In the genomic region with DNA sequence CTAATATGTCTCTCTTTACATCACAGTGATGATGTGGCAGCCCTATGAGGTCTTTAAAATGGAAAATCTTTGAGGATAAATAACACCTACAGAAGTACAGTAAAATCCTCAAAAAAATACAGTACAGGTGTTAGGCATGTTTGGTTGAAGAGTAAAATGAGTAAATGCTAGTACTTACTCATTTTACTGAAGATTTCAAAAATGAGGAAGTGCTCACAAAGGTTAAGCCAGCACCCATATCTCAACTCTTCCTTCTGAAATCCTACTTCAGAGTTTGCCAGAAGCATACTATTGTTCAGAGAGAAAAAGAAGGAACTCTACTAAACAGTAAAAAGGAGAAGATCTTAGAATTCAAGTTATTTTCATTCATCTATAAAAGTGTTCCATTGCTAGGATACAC, we compare ENCODE assay signal across 10 cellular contexts.
DNase-seq lines count a peak whose midpoint lies in the region; ATAC-seq, FAIRE-seq and TF ChIP-seq lines count a peak whose summit lies in the region.
"Had no signal": no experiment of that assay in that cellular context is flagged by ENCODE, and none has a peak within 500 bp of the region (broad histone marks: within the 10 kb centered on the region; RNA-seq: fewer than 3 reads in every experiment).

No MANE protein-coding gene starts in this region.

- H4K8ac ChIP-seq in neuronal stem cell (ENCODE audit: low read depth, low read length), result no peak overlapping the region

- H2BK15ac ChIP-seq in neuronal stem cell (ENCODE audit: low read length), result no peak overlapping the region

- no peak overlapping the region for H3K23ac ChIP-seq in neuronal stem cell (ENCODE audit: low read depth, low read length, poor library complexity)

- H3K18ac ChIP-seq in neuronal stem cell (ENCODE audit: low read length), result no peak overlapping the region

- peaks cover 41% of the 10 kb centered on the region for H3K27me3 Mint-ChIP-seq in activated T-helper 1 cell treated with anti-CD3 and anti-CD28 coated beads, Interleukin-12 subunit alpha, Interleukin-12 subunit beta, Interleukin-2, Interleukin-4 antibody, amounts not matched to agents 30 ng/mL and 10 ng/mL and 1 ng/mL, durations not matched to agents 14 hours and 24 hours and 36 hours (ENCODE audit: insufficient read depth)
- no peaks in the 10 kb centered on the region for H3K27me3 Mint-ChIP-seq in osteocyte (ENCODE audit: unreplicated experiment)

- no peak overlapping the region for H3K4ac ChIP-seq in neuronal stem cell (ENCODE audit: low read length)

- no peaks in the 10 kb centered on the region for H3K9me3 Mint-ChIP-seq in activated T-helper 1 cell treated with anti-CD3 and anti-CD28 coated beads, Interleukin-12 subunit alpha, Interleukin-12 subunit beta, Interleukin-2, Interleukin-4 antibody, amounts not matched to agents 30 ng/mL and 10 ng/mL and 1 ng/mL, durations not matched to agents 14 hours and 24 hours and 36 hours
- no peaks in the 10 kb centered on the region for H3K9me3 Mint-ChIP-seq in osteocyte (ENCODE audit: unreplicated experiment)

- H3K27me3 ChIP-seq in neuronal stem cell (ENCODE audit: control insufficient read depth in 3 of 3, insufficient read depth in 3 of 3, low read depth in 1 of 3, low read length in 3 of 3) (no peaks in the 10 kb centered on the region), pancreas (no peaks in the 10 kb centered on the region)
- H3K27me3 ChIP-seq: thyroid gland had no signal

- H3K9me3 ChIP-seq in neuronal stem cell (replicated peaks in 1 of 2; ENCODE audit: control insufficient read depth in 2 of 2, insufficient read depth in 1 of 2, low read depth in 1 of 2, low read length in 2 of 2), result peaks cover 0 to 12% of the 10 kb centered on the region in 2 donors
- H3K9me3 ChIP-seq in pancreas, result no peaks in the 10 kb centered on the region
- H3K9me3 ChIP-seq: thyroid gland had no signal

- H3K4me3 Mint-ChIP-seq in activated T-helper 1 cell treated with anti-CD3 and anti-CD28 coated beads, Interleukin-12 subunit alpha, Interleukin-12 subunit beta, Interleukin-2, Interleukin-4 antibody, amounts not matched to agents 30 ng/mL and 10 ng/mL and 1 ng/mL, durations not matched to agents 14 hours and 24 hours and 36 hours, result peak overlapping the region; percentile 84
- H3K4me3 Mint-ChIP-seq in osteocyte (ENCODE audit: unreplicated experiment), result no peak overlapping the region

- in situ Hi-C loops in GM13977 (cut with MboI; ENCODE audit: low pct_unique_long_range_greater_than_20kb, low sequenced_read_pairs, unreplicated experiment), result no loop called here

- H3K4me2 ChIP-seq in neuronal stem cell (ENCODE audit: insufficient read depth, low read length, poor library complexity, severe bottlenecking), result no peak overlapping the region

- H3K36me3 Mint-ChIP-seq in activated T-helper 1 cell treated with anti-CD3 and anti-CD28 coated beads, Interleukin-12 subunit alpha, Interleukin-12 subunit beta, Interleukin-2, Interleukin-4 antibody, amounts not matched to agents 30 ng/mL and 10 ng/mL and 1 ng/mL, durations not matched to agents 14 hours and 24 hours and 36 hours (ENCODE audit: low read depth), result peaks cover 18% of the 10 kb centered on the region
- peaks cover 53% of the 10 kb centered on the region for H3K36me3 Mint-ChIP-seq in osteocyte (ENCODE audit: unreplicated experiment)

- peaks cover 22% of the 10 kb centered on the region for H3K4me1 Mint-ChIP-seq in activated T-helper 1 cell treated with anti-CD3 and anti-CD28 coated beads, Interleukin-12 subunit alpha, Interleukin-12 subunit beta, Interleukin-2, Interleukin-4 antibody, amounts not matched to agents 30 ng/mL and 10 ng/mL and 1 ng/mL, durations not matched to agents 14 hours and 24 hours and 36 hours (ENCODE audit: low read depth)
- H3K4me1 Mint-ChIP-seq in osteocyte (ENCODE audit: unreplicated experiment), result peaks cover 68% of the 10 kb centered on the region

- H3K27ac ChIP-seq in neuronal stem cell (replicated peaks; ENCODE audit: low read length) (no peak overlapping the region), pancreas (no peak overlapping the region)

- H3K4me3 ChIP-seq in neuronal stem cell (ENCODE audit: low read length in 2 of 2) (no peak overlapping the region), pancreas (no peak overlapping the region)
- H3K4me3 ChIP-seq: thyroid gland had no signal

- DNase-seq in GM13977 (ENCODE audit: low spot score) (peak; percentile 35), osteocyte (ENCODE audit: extremely low spot score, unreplicated experiment) (no peak), neuronal stem cell (ENCODE audit: low spot score) (no peak), 8988T (no peak), pancreas (no peak)
- no peak for DNase-seq in activated T-helper 1 cell treated with anti-CD3 and anti-CD28 coated beads, Interleukin-12 subunit alpha, Interleukin-12 subunit beta, Interleukin-2, Interleukin-4 antibody, amounts not matched to agents 30 ng/mL and 10 ng/mL and 1 ng/mL, durations not matched to agents 14 hours and 24 hours and 36 hours (ENCODE audit: low spot score)
- DNase-seq: PC-3, thyroid gland had no signal

- no peak for FAIRE-seq in pancreas (lab: Jason Lieb, UNC)

- H3K14ac ChIP-seq in neuronal stem cell (ENCODE audit: low read length), result no peak overlapping the region

- no peak overlapping the region for H4K91ac ChIP-seq in neuronal stem cell (ENCODE audit: low read depth, low read length, poor library complexity)

- H3K36me3 ChIP-seq in neuronal stem cell (replicated peaks in 1 of 2; ENCODE audit: control insufficient read depth in 2 of 2, insufficient read depth in 2 of 2, low read length in 2 of 2) (peaks cover 17 to 86% of the 10 kb centered on the region in 2 donors), pancreas (no peaks in the 10 kb centered on the region)

- H2BK5ac ChIP-seq in neuronal stem cell (ENCODE audit: low read length), result no peak overlapping the region

- H2BK12ac ChIP-seq in neuronal stem cell (ENCODE audit: low read length), result no peak overlapping the region

- ATAC-seq in HG02798 (IDR thresholded peaks at IDR 0.05; ENCODE audit: poor library complexity, unreplicated experiment) (peak; percentile 32), pancreas (no peak), GM18502 (IDR thresholded peaks at IDR 0.05; ENCODE audit: poor library complexity, unreplicated experiment) (no peak)
- ATAC-seq: PC-3 had no signal

- H3K79me1 ChIP-seq in neuronal stem cell (ENCODE audit: low read depth, low read length), result no peaks in the 10 kb centered on the region

- no peak overlapping the region for H3K27ac Mint-ChIP-seq in activated T-helper 1 cell treated with anti-CD3 and anti-CD28 coated beads, Interleukin-12 subunit alpha, Interleukin-12 subunit beta, Interleukin-2, Interleukin-4 antibody, amounts not matched to agents 30 ng/mL and 10 ng/mL and 1 ng/mL, durations not matched to agents 14 hours and 24 hours and 36 hours
- peak overlapping the region; percentile 94 for H3K27ac Mint-ChIP-seq in osteocyte (ENCODE audit: unreplicated experiment)

- intact Hi-C loops in activated T-helper 1 cell treated with anti-CD3 and anti-CD28 coated beads, Interleukin-12 subunit alpha, Interleukin-12 subunit beta, Interleukin-2, Interleukin-4 antibody, amounts not matched to agents 30 ng/mL and 10 ng/mL and 1 ng/mL, durations not matched to agents 14 hours and 24 hours and 36 hours (cut with micrococcal nuclease), result loop anchor here (1.0 to 2.0 kb wide), 3 partner anchors 11 to 48 kb away; no protein-coding TSS in a partner anchor
- intact Hi-C loops in pancreas (cut with DNase I), result no loop called here

- H3K4me1 ChIP-seq in neuronal stem cell (ENCODE audit: control insufficient read depth in 2 of 2, insufficient read depth in 1 of 2, low read depth in 1 of 2, low read length in 2 of 2) (peaks cover 0 to 9% of the 10 kb centered on the region in 2 donors), pancreas (peaks cover 0 to 4% (median 0%) of the 10 kb centered on the region in 3 donors)

- H3K9ac ChIP-seq in neuronal stem cell (ENCODE audit: low read depth, low read length, poor library complexity), result no peak overlapping the region

- TF ChIP-seq CTCF in GM13977 (IDR thresholded peaks at IDR 0.05; ENCODE audit: extremely low read depth, insufficient read depth, missing control alignments) (no peak), osteocyte (IDR thresholded peaks at IDR 0.05) (no peak), pancreas (IDR thresholded peaks at IDR 0.05) (no peak)

- H2AFZ ChIP-seq in neuronal stem cell (ENCODE audit: low read length), result no peak overlapping the region

- H2BK120ac ChIP-seq in neuronal stem cell (ENCODE audit: low read depth, low read length), result no peak overlapping the region

- H2AK5ac ChIP-seq in neuronal stem cell (ENCODE audit: low read depth, low read length), result no peak overlapping the region
